19 cellular contexts compared by ENCODE assay signal in the genomic region with DNA sequence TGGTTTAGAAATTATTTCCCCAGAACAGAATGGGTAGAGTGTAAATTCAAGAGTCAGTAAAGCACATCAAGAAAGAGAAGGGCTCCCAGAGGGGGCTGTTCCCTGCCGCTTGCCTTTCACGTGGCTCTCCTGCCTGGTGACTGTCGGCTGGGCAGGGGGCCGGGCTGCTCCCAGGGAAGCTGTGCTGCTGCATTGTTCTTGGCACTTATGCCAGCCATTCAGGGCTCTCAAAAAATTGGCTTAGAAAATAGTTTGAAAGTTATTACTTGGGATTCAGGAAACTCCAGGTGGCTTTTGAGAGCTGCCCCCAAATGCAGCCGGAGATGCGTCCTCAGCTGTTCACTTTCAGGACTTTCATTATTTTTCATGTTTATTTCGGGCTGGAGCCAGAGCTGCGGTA.
A peak's percentile ranks its signal among the peaks of the same experiment; 100 is the strongest.
DNase-seq lines count a peak whose midpoint lies in the region; ATAC-seq, FAIRE-seq and TF ChIP-seq lines count a peak whose summit lies in the region.
"Had no signal": no experiment of that assay in that cellular context is flagged by ENCODE, and none has a peak within 500 bp of the region (broad histone marks: within the 10 kb centered on the region; RNA-seq: fewer than 3 reads in every experiment).

No MANE protein-coding gene starts in this region.

- DNase-seq in Right ventricle myocardium inferior (ENCODE audit: missing footprints) = peak; percentile 76
- no peak for DNase-seq in right atrium auricular region (ENCODE audit: low spot score)
- DNase-seq in H1 (ENCODE audit: low read depth in 1 of 2, low spot score in 2 of 2) = peak; percentile 33 to 64
- DNase-seq in left kidney (ENCODE audit: low read depth, low spot score) = peak; percentile 37
- no peak for DNase-seq in activated CD8-positive, alpha-beta memory T cell treated with anti-CD3 and anti-CD28 coated beads, Interleukin-2, amount 50 U/mL, for 4 hours
- no peak for DNase-seq in tibial nerve (ENCODE audit: low spot score in 2 of 2)
- DNase-seq in stimulated activated CD4-positive, alpha-beta T cell treated with anti-CD3 and anti-CD28 coated beads, Interleukin-4, amount 100 ng/mL, for 4 hours = no peak
- DNase-seq: activated CD4-positive, alpha-beta T cell treated with anti-CD3 and anti-CD28 coated beads for 4 hours; activated naive CD4-positive, alpha-beta T cell treated with anti-CD3 and anti-CD28 coated beads for 36 hours; body of pancreas; CD4-positive, alpha-beta T cell; MG63; NCI-H2107; small intestine; T-helper 9 cell; upper lobe of right lung had no signal

- no peak overlapping the region for H4K8ac ChIP-seq in H1 (ENCODE audit: extremely low read depth, insufficient read depth, low read length)

- H3K23ac ChIP-seq in H1 (ENCODE audit: insufficient read length) = no peak overlapping the region

- no peak overlapping the region for H3K4me3 ChIP-seq in right atrium auricular region
- peak overlapping the region; percentile 14 to 51 (median 28); a peak in 6 of 8 replicates for H3K4me3 ChIP-seq in H1 (ENCODE audit: extremely low read depth in 1 of 4, insufficient read depth in 2 of 4, low read depth in 3 of 4, low read length in 4 of 4)
- H3K4me3 ChIP-seq in tibial nerve = no peak overlapping the region
- H3K4me3 ChIP-seq: body of pancreas, MG63, upper lobe of right lung had no signal

- no peaks in the 10 kb centered on the region for H4K20me1 ChIP-seq in H1 (replicated peaks in 1 of 2; ENCODE audit: control insufficient read depth in 1 of 2, insufficient read depth in 2 of 2, low read length in 2 of 2)

- no peak for TF ChIP-seq RAD21 in H1 (IDR thresholded peaks at IDR 0.05 in 1 of 2, conservative IDR thresholded peaks at IDR 0.05 in 1 of 2; ENCODE audit: low read depth in 2 of 2, low read length in 2 of 2)

- H3K9ac ChIP-seq in H1 (replicated peaks in 1 of 4; ENCODE audit: extremely low read depth in 1 of 4, low read depth in 3 of 4, low read length in 3 of 4) = no peak overlapping the region

- no peak overlapping the region for H2BK5ac ChIP-seq in H1 (ENCODE audit: low read depth, low read length)

- TF ChIP-seq CTCF in right atrium auricular region (IDR thresholded peaks at IDR 0.05) (no peak), H1 (IDR thresholded peaks at IDR 0.05; ENCODE audit: control extremely low read depth in 1 of 3, insufficient read depth in 1 of 3, low read depth in 1 of 3, low read length in 3 of 3) (no peak), tibial nerve (IDR thresholded peaks at IDR 0.05) (no peak)

- H2AK5ac ChIP-seq in H1 (ENCODE audit: low read depth, low read length) = no peak overlapping the region

- no peak overlapping the region for H2BK15ac ChIP-seq in H1 (ENCODE audit: low read length)

- TF ChIP-seq EP300 in H1 (IDR thresholded peaks at IDR 0.05; ENCODE audit: borderline replicate concordance in 1 of 2, low read depth in 2 of 2, low read length in 2 of 2) = no peak
- no peak for TF ChIP-seq EP300 in tibial nerve (IDR thresholded peaks at IDR 0.05)

- H3K4me1 ChIP-seq in right atrium auricular region = peaks cover 0 to 8% of the 10 kb centered on the region in 2 donors
- peaks cover 0 to 15% (median 11%) of the 10 kb centered on the region in 4 experiments; a peak in 4 of 7 replicates for H3K4me1 ChIP-seq in H1 (replicated peaks in 1 of 4; ENCODE audit: control insufficient read depth in 3 of 4, insufficient read depth in 4 of 4, low read length in 3 of 4)
- H3K4me1 ChIP-seq in tibial nerve = peaks cover 0 to 7% (median 0%) of the 10 kb centered on the region in 4 donors
- H3K4me1 ChIP-seq: body of pancreas, upper lobe of right lung had no signal

- H3K4ac ChIP-seq in H1 (replicated peaks; ENCODE audit: insufficient read length, low read depth, low read length) = no peak overlapping the region

- H2BK120ac ChIP-seq in H1 (replicated peaks; ENCODE audit: low read depth, low read length) = no peak overlapping the region

- no peak overlapping the region for H3K27ac ChIP-seq in right atrium auricular region
- H3K27ac ChIP-seq in H1 (ENCODE audit: low read depth, low read length) = no peak overlapping the region
- H3K27ac ChIP-seq in tibial nerve = no peak overlapping the region
- H3K27ac ChIP-seq: body of pancreas, upper lobe of right lung had no signal

- WGBS in H1 (ENCODE audit: extremely low coverage in 1 of 2, insufficient coverage in 1 of 2, insufficient read length in 1 of 2, insufficient replicate concordance in 2 of 2, low coverage in 1 of 2, low lambda C conversion rate in 2 of 2, missing lambda C conversion rate in 1 of 2), 2 experiments = 9% methylated on average over 8 of the region's 8 CpGs; no CpG with 5 or more reads in 1 of the 2 experiments
- WGBS in tibial nerve, 2 donors = 22 to 26% methylated on average over 8 of the region's 8 CpGs

- no peak overlapping the region for H2BK20ac ChIP-seq in H1 (ENCODE audit: low read length)

- FAIRE-seq in H1 (lab: Jason Lieb, UNC) = no peak
- FAIRE-seq: HepG2, small intestine had no signal

- H3K4me2 ChIP-seq in H1 (ENCODE audit: insufficient read depth in 1 of 2, low read depth in 2 of 2, low read length in 2 of 2) = peak overlapping the region; percentile 58 to 64

- H3K18ac ChIP-seq in H1 (ENCODE audit: extremely low read depth, low read length) = no peak overlapping the region; the same call in 1 of the 2 replicates

- H3K36me3 ChIP-seq in right atrium auricular region = no peaks in the 10 kb centered on the region
- H3K36me3 ChIP-seq in H1 (ENCODE audit: control insufficient read depth in 2 of 4, insufficient read depth in 4 of 4, low read length in 3 of 4) = no peaks in the 10 kb centered on the region
- no peaks in the 10 kb centered on the region for H3K36me3 ChIP-seq in tibial nerve
- H3K36me3 ChIP-seq: MG63, upper lobe of right lung had no signal

- no peak overlapping the region for H3K14ac ChIP-seq in H1 (ENCODE audit: insufficient read length)

- no peak overlapping the region for H2BK12ac ChIP-seq in H1 (ENCODE audit: low read depth, low read length)

- intact Hi-C loops in Right ventricle myocardium inferior (cut with DNase I) = no loop called here

- TF ChIP-seq POLR2A in H1 (IDR thresholded peaks at IDR 0.05; ENCODE audit: control extremely low read depth in 1 of 2, low read depth in 2 of 2, low read length in 2 of 2) (no peak), tibial nerve (IDR thresholded peaks at IDR 0.05) (no peak)

- no peaks in the 10 kb centered on the region for H3K23me2 ChIP-seq in H1 (ENCODE audit: low read depth, low read length)

- H3K56ac ChIP-seq in H1 (replicated peaks; ENCODE audit: insufficient read length, low read depth, low read length) = no peak overlapping the region

- no peak overlapping the region for H4K91ac ChIP-seq in H1 (replicated peaks; ENCODE audit: insufficient read length, low read length)

- peak; percentile 74 for ATAC-seq in Right ventricle myocardium inferior
- ATAC-seq in GM21360 (IDR thresholded peaks at IDR 0.05; ENCODE audit: unreplicated experiment) = no peak
- ATAC-seq: body of pancreas; HepG2; stimulated activated memory B cell treated with anti-CD40 and anti-IgM and Interleukin-4, amounts not matched to agents 10 μg/mL and 1 μg/mL and 100 μg/mL, for 72 hours; upper lobe of right lung had no signal

- H3K9me3 ChIP-seq in right atrium auricular region (no peaks in the 10 kb centered on the region), H1 (ENCODE audit: insufficient read depth in 2 of 2, low read depth in 1 of 2, low read length in 1 of 2) (no peaks in the 10 kb centered on the region), tibial nerve (no peaks in the 10 kb centered on the region)
- H3K9me3 ChIP-seq: body of pancreas, MG63, upper lobe of right lung had no signal

- no peaks in the 10 kb centered on the region for H3K79me1 ChIP-seq in H1 (ENCODE audit: low read depth, low read length)

- no peaks in the 10 kb centered on the region for H3K79me2 ChIP-seq in H1 (ENCODE audit: control insufficient read depth in 1 of 2, insufficient read depth in 2 of 2, low read length in 2 of 2)

- CTCF ChIA-PET in H1 (lab: Charles Lee; ENCODE audit: partially characterized antibody) = interaction anchor here (1.0 kb wide), 1 partner anchor 84 kb away, joined by 5 read pairs; no protein-coding TSS in a partner anchor

- H3K27me3 ChIP-seq in right atrium auricular region (no peaks in the 10 kb centered on the region), H1 (replicated peaks in 1 of 4; ENCODE audit: control insufficient read depth in 3 of 4, extremely low read depth in 1 of 4, insufficient read depth in 3 of 4, low read length in 3 of 4) (no peaks in the 10 kb centered on the region; a peak in 1 of 7 replicates), tibial nerve (no peaks in the 10 kb centered on the region)
- H3K27me3 ChIP-seq: body of pancreas, upper lobe of right lung had no signal

- no peak overlapping the region for H2AFZ ChIP-seq in H1 (ENCODE audit: low read length)

- no peak overlapping the region for H4K5ac ChIP-seq in H1 (ENCODE audit: insufficient read length, low read depth, low read length)

- POLR2A ChIA-PET in H1 (lab: Charles Lee; ENCODE audit: partially characterized antibody) = no interaction called here

TF ChIP-seq in H1, 55 proteins besides CTCF, POLR2A, EP300 and RAD21:
- TF ChIP-seq SAP30 (IDR thresholded peaks at IDR 0.05; ENCODE audit: insufficient read depth, insufficient replicate concordance, low read length) (no peak), JUN (IDR thresholded peaks at IDR 0.05; ENCODE audit: low read depth, low read length) (no peak), MAX (IDR thresholded peaks at IDR 0.05) (peak; percentile 72)
- TF ChIP-seq, protein P1, sequence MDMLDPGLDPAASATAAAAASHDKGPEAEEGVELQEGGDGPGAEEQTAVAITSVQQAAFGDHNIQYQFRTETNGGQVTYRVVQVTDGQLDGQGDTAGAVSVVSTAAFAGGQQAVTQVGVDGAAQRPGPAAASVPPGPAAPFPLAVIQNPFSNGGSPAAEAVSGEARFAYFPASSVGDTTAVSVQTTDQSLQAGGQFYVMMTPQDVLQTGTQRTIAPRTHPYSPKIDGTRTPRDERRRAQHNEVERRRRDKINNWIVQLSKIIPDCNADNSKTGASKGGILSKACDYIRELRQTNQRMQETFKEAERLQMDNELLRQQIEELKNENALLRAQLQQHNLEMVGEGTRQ (IDR thresholded peaks at IDR 0.05; ENCODE audit: low read length) = peak; percentile 47; the same call in 1 of the 2 replicates

Comparison
In these comparisons a context has a peak if more than half of its experiments do, and no peak if none do; other contexts are left out.
1. DNase-seq: peak in Right ventricle myocardium inferior (single experiment), H1 (2 of 2) and left kidney (single experiment); none in right atrium auricular region (single experiment), activated CD8-positive, alpha-beta memory T cell treated with anti-CD3 and anti-CD28 coated beads, Interleukin-2, amount 50 U/mL, for 4 hours (single experiment), tibial nerve (0 of 2) and stimulated activated CD4-positive, alpha-beta T cell treated with anti-CD3 and anti-CD28 coated beads, Interleukin-4, amount 100 ng/mL, for 4 hours (0 of 2).
2. H3K4me3 ChIP-seq: peak in H1 (4 of 4); none in right atrium auricular region (0 of 2) and tibial nerve (0 of 4).